In genomic region chr1:16430598-16430997, GRCh38 we compare ENCODE assay signal across 15 cellular contexts. TPM values are rescaled to one million over a fixed set of nuclear protein-coding genes. Genes with fewer than 3 reads are reported as not detected.
DNase-seq lines count a peak whose midpoint lies in the region; ATAC-seq and TF ChIP-seq lines count a peak whose summit lies in the region.
"Had no signal": no experiment of that assay in that cellular context is flagged by ENCODE, and none has a peak within 500 bp of the region (broad histone marks: within the 10 kb centered on the region; RNA-seq: fewer than 3 reads in every experiment).

No MANE protein-coding gene starts in this region.

- no peaks in the 10 kb centered on the region for H3K27me3 ChIP-seq in SJCRH30
- no peaks in the 10 kb centered on the region for H3K27me3 ChIP-seq in tibial nerve
- H3K27me3 ChIP-seq: testis had no signal

- H3K4me1 Mint-ChIP-seq in effector memory CD8-positive, alpha-beta T cell (ENCODE audit: low read depth in 2 of 2) = no peaks in the 10 kb centered on the region
- H3K4me1 Mint-ChIP-seq: activated naive CD4-positive, alpha-beta T cell treated with anti-CD3 and anti-CD28 coated beads, Interleukin-2, amount 50 U/mL, for 24 hours had no signal

- 69 to 74% methylated on average over 3 of the region's 3 CpGs for WGBS in tibial nerve, 2 donors

- H3K9me3 ChIP-seq in SJCRH30 (replicated peaks) (no peaks in the 10 kb centered on the region), tibial nerve (no peaks in the 10 kb centered on the region)
- H3K9me3 ChIP-seq: testis had no signal

- no peak overlapping the region for H3K27ac Mint-ChIP-seq in effector memory CD8-positive, alpha-beta T cell
- H3K27ac Mint-ChIP-seq: activated B cell treated with CpG ODN at 0.5 μM for 24 hours; activated naive CD4-positive, alpha-beta T cell treated with anti-CD3 and anti-CD28 coated beads, Interleukin-2, amount 50 U/mL, for 24 hours had no signal

- H3K9me3 Mint-ChIP-seq in effector memory CD8-positive, alpha-beta T cell = no peaks in the 10 kb centered on the region
- H3K9me3 Mint-ChIP-seq: activated B cell treated with CpG ODN at 0.5 μM for 24 hours; activated naive CD4-positive, alpha-beta T cell treated with anti-CD3 and anti-CD28 coated beads, Interleukin-2, amount 50 U/mL, for 24 hours had no signal

- H3K27me3 Mint-ChIP-seq in effector memory CD8-positive, alpha-beta T cell = peaks cover 0 to 35% of the 10 kb centered on the region in 2 donors
- H3K27me3 Mint-ChIP-seq: activated B cell treated with CpG ODN at 0.5 μM for 24 hours; activated naive CD4-positive, alpha-beta T cell treated with anti-CD3 and anti-CD28 coated beads, Interleukin-2, amount 50 U/mL, for 24 hours had no signal

- H3K36me3 ChIP-seq in SJCRH30 = no peaks in the 10 kb centered on the region
- no peaks in the 10 kb centered on the region for H3K36me3 ChIP-seq in tibial nerve

- ATAC-seq in effector memory CD8-positive, alpha-beta T cell (replicated peaks) = no peak

- H3K4me3 ChIP-seq in SJCRH30 (no peak overlapping the region), tibial nerve (no peak overlapping the region)
- H3K4me3 ChIP-seq: testis had no signal

- TF ChIP-seq CTCF in tibial nerve (IDR thresholded peaks at IDR 0.05) = no peak

- TF ChIP-seq POLR2A in tibial nerve (IDR thresholded peaks at IDR 0.05) = no peak

- no peak for TF ChIP-seq RAD21 in Ishikawa (IDR thresholded peaks at IDR 0.05; ENCODE audit: low read depth)

- no peaks in the 10 kb centered on the region for H3K36me3 Mint-ChIP-seq in effector memory CD8-positive, alpha-beta T cell (ENCODE audit: insufficient read depth)
- H3K36me3 Mint-ChIP-seq: activated naive CD4-positive, alpha-beta T cell treated with anti-CD3 and anti-CD28 coated beads, Interleukin-2, amount 50 U/mL, for 24 hours had no signal

- H3K4me1 ChIP-seq in SJCRH30 (no peaks in the 10 kb centered on the region), tibial nerve (no peaks in the 10 kb centered on the region)
- H3K4me1 ChIP-seq: testis had no signal

- DNase-seq in ELF-1 (ENCODE audit: low read depth, low spot score) (peak; percentile 32), SJCRH30 (peak; percentile 44 to 62), glomerular visceral epithelial cell (ENCODE audit: extremely low spot score) (peak; percentile 11), NCI-H2107 treated with DMSO at 0.1 percent for 48 hours (lab: John Stamatoyannopoulos, UW; ENCODE audit: unreplicated experiment) (no peak), tibial nerve (ENCODE audit: low spot score in 2 of 2) (no peak)
- no peak for DNase-seq in effector memory CD8-positive, alpha-beta T cell
- DNase-seq: activated B cell treated with CpG ODN at 0.5 μM for 24 hours, cerebellar nuclear complex, mesenchymal stem cell, NCI-H446 treated with DMSO at 0.1 percent for 48 hours, testis had no signal

- no peak for TF ChIP-seq EP300 in Ishikawa (IDR thresholded peaks at IDR 0.05; ENCODE audit: borderline replicate concordance)
- no peak for TF ChIP-seq EP300 in tibial nerve (IDR thresholded peaks at IDR 0.05)

- H3K27ac ChIP-seq in SJCRH30 (no peak overlapping the region), tibial nerve (no peak overlapping the region)
- H3K27ac ChIP-seq: epithelial cell of prostate, testis had no signal

- no peak overlapping the region for H3K4me3 Mint-ChIP-seq in effector memory CD8-positive, alpha-beta T cell
- H3K4me3 Mint-ChIP-seq: activated B cell treated with CpG ODN at 0.5 μM for 24 hours; activated naive CD4-positive, alpha-beta T cell treated with anti-CD3 and anti-CD28 coated beads, Interleukin-2, amount 50 U/mL, for 24 hours had no signal

TF ChIP-seq in Ishikawa, 13 proteins besides CTCF, POLR2A, EP300 and RAD21:
- no peak for TF ChIP-seq YY1 (IDR thresholded peaks at IDR 0.05; ENCODE audit: low read depth)
- TF ChIP-seq, protein P1, sequence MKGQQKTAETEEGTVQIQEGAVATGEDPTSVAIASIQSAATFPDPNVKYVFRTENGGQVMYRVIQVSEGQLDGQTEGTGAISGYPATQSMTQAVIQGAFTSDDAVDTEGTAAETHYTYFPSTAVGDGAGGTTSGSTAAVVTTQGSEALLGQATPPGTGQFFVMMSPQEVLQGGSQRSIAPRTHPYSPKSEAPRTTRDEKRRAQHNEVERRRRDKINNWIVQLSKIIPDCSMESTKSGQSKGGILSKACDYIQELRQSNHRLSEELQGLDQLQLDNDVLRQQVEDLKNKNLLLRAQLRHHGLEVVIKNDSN (IDR thresholded peaks at IDR 0.05) = peak; percentile 63

RNA-seq across cellular contexts. Expression of gene SPATA21, which starts 6.6 kb away (rescaled TPM):
- 0.05 TPM in 1 of 2 replicates, not detected in the other for total RNA-seq in SJCRH30 (2014; rRNA removed; shearing (Covaris generic))
- total RNA-seq in tibial nerve = not detected
- total RNA-seq: activated B cell treated with CpG ODN at 0.5 μM for 24 hours, osteocyte had no signal

RNA-seq across cellular contexts. Expression of gene NECAP2, which starts 9.9 kb away (rescaled TPM):
- total RNA-seq in SJCRH30 (2014; rRNA removed; shearing (Covaris generic)) = 44.0 and 45.7 TPM in 2 replicates
- 10 to 100 TPM; 49.4 to 57.9 (median 54.1) TPM for total RNA-seq in tibial nerve

Comparison
In these comparisons a context has a peak if more than half of its experiments do, and no peak if none do; other contexts are left out.
1. DNase-seq: peak in ELF-1 (single experiment), SJCRH30 (2 of 2) and glomerular visceral epithelial cell (single experiment); none in effector memory CD8-positive, alpha-beta T cell (0 of 3), NCI-H2107 treated with DMSO at 0.1 percent for 48 hours (single experiment) and tibial nerve (0 of 2).